Comparison of ENCODE assay signal across 8 cellular contexts in the genomic region with DNA sequence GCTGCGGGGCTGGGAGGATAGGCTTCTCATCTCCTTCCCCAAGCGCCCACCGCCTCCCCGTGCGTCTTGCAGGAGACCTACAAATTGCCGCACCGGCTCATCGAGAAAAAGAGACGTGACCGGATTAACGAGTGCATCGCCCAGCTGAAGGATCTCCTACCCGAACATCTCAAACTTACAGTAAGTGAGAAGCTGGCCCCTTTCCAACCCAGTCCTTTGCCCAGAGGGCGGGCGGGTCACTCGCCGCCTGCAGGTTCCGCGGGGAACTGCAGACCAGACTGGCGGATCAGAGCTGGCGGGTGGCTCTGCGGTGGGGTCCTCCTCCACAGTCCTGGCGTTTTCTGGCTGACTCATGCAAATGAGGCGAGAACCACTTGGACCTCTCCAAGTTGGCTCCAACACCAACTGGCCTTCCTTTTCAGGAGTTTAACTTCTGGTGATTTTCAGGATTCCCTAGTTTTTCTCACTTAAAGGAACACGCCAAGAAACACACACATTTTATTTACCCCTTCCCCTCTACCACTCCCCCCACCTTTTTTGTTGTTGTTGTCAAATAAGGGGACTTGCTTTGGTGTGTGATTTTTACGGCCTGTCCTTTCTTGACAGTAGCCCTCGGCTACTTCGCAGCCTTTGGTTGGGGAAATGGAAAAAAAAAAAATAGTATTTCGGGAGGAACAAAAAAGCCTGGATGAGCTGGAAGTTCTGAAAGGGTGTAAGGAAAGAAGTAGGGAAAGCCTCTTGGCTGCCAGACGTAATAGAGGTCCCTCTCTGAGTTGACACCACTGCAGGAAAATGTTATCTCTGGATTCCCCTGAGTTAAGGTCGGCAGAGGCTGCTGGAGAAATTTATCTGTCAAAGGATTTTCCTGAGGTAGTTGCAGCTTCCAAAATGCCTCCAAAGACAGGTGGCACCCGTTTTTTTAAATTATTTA. TPM values are rescaled to one million over a fixed set of nuclear protein-coding genes. Genes with fewer than 3 reads are reported as not detected.
A peak's percentile ranks its signal among the peaks of the same experiment; 100 is the strongest.
DNase-seq lines count a peak whose midpoint lies in the region; ATAC-seq and TF ChIP-seq lines count a peak whose summit lies in the region.

No MANE protein-coding gene starts in this region.

- peaks cover 11% of the 10 kb centered on the region; the same call in 1 of the 2 replicates for H4K20me1 ChIP-seq in OCI-LY3 (ENCODE audit: insufficient read depth, low read length)

- H3K36me3 ChIP-seq in OCI-LY3 (replicated peaks; ENCODE audit: low read depth, low read length), result peaks cover 41% of the 10 kb centered on the region

- peak overlapping the region; percentile 52 for H3K27ac ChIP-seq in OCI-LY3 (ENCODE audit: low read length)

- H3K27me3 ChIP-seq in OCI-LY3 (ENCODE audit: low read depth, low read length) (peaks cover 44% of the 10 kb centered on the region), mononuclear cell (ENCODE audit: insufficient read depth, low read length) (no peaks in the 10 kb centered on the region)

- H3K9ac ChIP-seq in OCI-LY3 (ENCODE audit: low read length), result peak overlapping the region; percentile 76

- H3K4me1 ChIP-seq in OCI-LY3 (ENCODE audit: low read length), result peaks cover 65% of the 10 kb centered on the region
- H3K4me1 ChIP-seq in mononuclear cell (ENCODE audit: insufficient read depth, low read length), result peaks cover 74% of the 10 kb centered on the region

- TF ChIP-seq CTCF in GM12875 (IDR thresholded peaks at IDR 0.05; ENCODE audit: borderline replicate concordance, insufficient read depth, low read depth, low read length) (peak; percentile 97), OCI-LY3 (IDR thresholded peaks at IDR 0.05; ENCODE audit: low read depth, low read length) (peak; percentile 72)

- H3K4me2 ChIP-seq in OCI-LY3 (ENCODE audit: low read length), result peak overlapping the region; percentile 87

- DNase-seq in activated T-cell treated with anti-CD3 and anti-CD28 coated beads for 24 hours (ENCODE audit: low read depth) (peak; percentile 86), epidermal melanocyte (ENCODE audit: insufficient read length, low spot score) (peak; percentile 45)
- DNase-seq in stimulated activated CD8-positive, alpha-beta memory T cell treated with anti-CD3 and anti-CD28 coated beads, Interleukin-2, amount 100 ng/mL, for 1 hour (ENCODE audit: low read depth in 2 of 2), result peak; percentile 81 to 82

- no peak overlapping the region for H2AFZ ChIP-seq in OCI-LY3 (ENCODE audit: low read depth, low read length)

- ATAC-seq in HG03439 (IDR thresholded peaks at IDR 0.05; ENCODE audit: unreplicated experiment) (peak; percentile 17), GM21360 (IDR thresholded peaks at IDR 0.05; ENCODE audit: unreplicated experiment) (no peak)

- H3K4me3 ChIP-seq in GM12875 (ENCODE audit: low read depth, low read length) (peak overlapping the region; percentile 71), OCI-LY3 (ENCODE audit: low read length) (peak overlapping the region; percentile 90), mononuclear cell (ENCODE audit: low read length) (peak overlapping the region; percentile 90)

- no peaks in the 10 kb centered on the region for H3K9me3 ChIP-seq in OCI-LY3 (ENCODE audit: insufficient read depth, low read length)
- no peaks in the 10 kb centered on the region for H3K9me3 ChIP-seq in mononuclear cell (ENCODE audit: low read depth, low read length)

- H3K79me2 ChIP-seq in OCI-LY3 (ENCODE audit: low read length), result peaks cover 4% of the 10 kb centered on the region; the same call in 1 of the 2 replicates

RNA-seq across cellular contexts. Expression of gene BHLHE40, which starts 1.3 kb away (rescaled TPM):
- 216 TPM for total RNA-seq in mononuclear cell
